1 cellular context compared by ENCODE assay signal in genomic region chr11:66616379-66617147, GRCh38.
TF ChIP-seq lines count a peak whose summit lies in the region.

Gene RBM14, plus strand, starts transcription at chr11:66616630. Its CDS starts 91 bp downstream, at chr11:66616721.

TF ChIP-seq in HepG2, 621 proteins besides CTCF, POLR2A, EP300 and RAD21 (continued from another document and continues in another):
- TF ChIP-seq ZBTB33 (CRISPR knock-in tag; IDR thresholded peaks at IDR 0.05) (no peak), IKZF4 (CRISPR knock-in tag; IDR thresholded peaks at IDR 0.05; ENCODE audit: borderline replicate concordance, low read depth, not compliant biosample characterization) (peak; percentile 15), ZFP36 (IDR thresholded peaks at IDR 0.05; ENCODE audit: borderline replicate concordance, low read depth, low read length, partially characterized antibody) (no peak), BRD4 (CRISPR knock-in tag; IDR thresholded peaks at IDR 0.05) (peak; percentile 67), SP140L (CRISPR knock-in tag; IDR thresholded peaks at IDR 0.05; ENCODE audit: borderline replicate concordance) (no peak), MLX (CRISPR knock-in tag; IDR thresholded peaks at IDR 0.05) (no peak), ZIK1 (CRISPR knock-in tag; IDR thresholded peaks at IDR 0.05; ENCODE audit: borderline replicate concordance, low read depth) (no peak), ZBTB21 (CRISPR knock-in tag; IDR thresholded peaks at IDR 0.05) (peak; percentile 64; the same call in 1 of the 2 replicates), ZNF614 (CRISPR knock-in tag; IDR thresholded peaks at IDR 0.05; ENCODE audit: borderline replicate concordance) (no peak), TSC22D2 (CRISPR knock-in tag; IDR thresholded peaks at IDR 0.05; ENCODE audit: borderline replicate concordance) (0 out of 2 replicates have a peak, but pooled peaks have one; percentile 5), IRX3 (CRISPR knock-in tag; IDR thresholded peaks at IDR 0.05; ENCODE audit: borderline replicate concordance, low read depth) (no peak), TAF1 (CRISPR knock-in tag; IDR thresholded peaks at IDR 0.05) (peak; percentile 97), HNRNPH1 (optimal IDR thresholded peaks at IDR 0.05; ENCODE audit: low read depth, low read length) (no peak), FOXO4 (CRISPR knock-in tag; conservative IDR thresholded peaks at IDR 0.05) (no peak), ZNF644 (CRISPR knock-in tag; IDR thresholded peaks at IDR 0.05; ENCODE audit: low read depth) (no peak), ZNF747 (CRISPR knock-in tag; IDR thresholded peaks at IDR 0.05; ENCODE audit: borderline replicate concordance) (no peak), NFAT5 (CRISPR knock-in tag; IDR thresholded peaks at IDR 0.05) (peak; percentile 61), ZFP36L1 (CRISPR knock-in tag; IDR thresholded peaks at IDR 0.05) (no peak), ZNF556 (CRISPR knock-in tag; IDR thresholded peaks at IDR 0.05; ENCODE audit: borderline replicate concordance) (peak; percentile 64; the same call in 1 of the 2 replicates), CREB3 (CRISPR knock-in tag; IDR thresholded peaks at IDR 0.05) (0 out of 2 replicates have a peak, but pooled peaks have one; percentile 75), HBP1 (CRISPR knock-in tag; IDR thresholded peaks at IDR 0.05; ENCODE audit: low read depth) (peak; percentile 89), HMGA1 (CRISPR knock-in tag; conservative IDR thresholded peaks at IDR 0.05) (no peak), IKZF1 (IDR thresholded peaks at IDR 0.05) (no peak), IRF9 (CRISPR knock-in tag; IDR thresholded peaks at IDR 0.05; ENCODE audit: borderline replicate concordance) (peak; percentile 87), ZNF781 (CRISPR knock-in tag; IDR thresholded peaks at IDR 0.05; ENCODE audit: borderline replicate concordance, not compliant biosample characterization) (peak; percentile 71), ZNF138 (CRISPR knock-in tag; IDR thresholded peaks at IDR 0.05; ENCODE audit: low read depth) (no peak), XRCC5 (optimal IDR thresholded peaks at IDR 0.05; ENCODE audit: low read length) (no peak), CREBL2 (CRISPR knock-in tag; IDR thresholded peaks at IDR 0.05; ENCODE audit: borderline replicate concordance) (peak; percentile 66; the same call in 1 of the 2 replicates), NFIC (IDR thresholded peaks at IDR 0.05; ENCODE audit: low read length) (no peak), ZNF17 (CRISPR knock-in tag; IDR thresholded peaks at IDR 0.05) (0 out of 2 replicates have a peak, but pooled peaks have one; percentile 1), MIXL1 (CRISPR knock-in tag; IDR thresholded peaks at IDR 0.05) (peak; percentile 42; the same call in 1 of the 2 replicates), ZNF646 (CRISPR knock-in tag; IDR thresholded peaks at IDR 0.05) (no peak), YY1 (IDR thresholded peaks at IDR 0.05; ENCODE audit: insufficient read depth, insufficient replicate concordance, low read depth, low read length) (peak; percentile 87), ZSCAN22 (CRISPR knock-in tag; IDR thresholded peaks at IDR 0.05) (0 out of 2 replicates have a peak, but pooled peaks have one; percentile 32), SIX4 (CRISPR knock-in tag; IDR thresholded peaks at IDR 0.05) (0 out of 2 replicates have a peak, but pooled peaks have one; percentile 1), ELF3 (CRISPR knock-in tag; IDR thresholded peaks at IDR 0.05) (peak; percentile 27; the same call in 1 of the 2 replicates), CAMTA2 (CRISPR knock-in tag; IDR thresholded peaks at IDR 0.05; ENCODE audit: borderline replicate concordance) (no peak; the same call in 1 of the 2 replicates), PLSCR1 (CRISPR knock-in tag; IDR thresholded peaks at IDR 0.05; ENCODE audit: borderline replicate concordance) (no peak), ZNF773 (CRISPR knock-in tag; IDR thresholded peaks at IDR 0.05; ENCODE audit: borderline replicate concordance) (no peak), PTBP1 (IDR thresholded peaks at IDR 0.05; ENCODE audit: low read depth, low read length, poor library complexity, severe bottlenecking) (no peak)
